In genomic region chr17:29591737-29592624, GRCh38 we compare ENCODE assay signal across 1 cellular context.
A peak's percentile ranks its signal among the peaks of the same experiment; 100 is the strongest.
TF ChIP-seq lines count a peak whose summit lies in the region.

No MANE protein-coding gene starts in this region.

TF ChIP-seq in HepG2, 621 proteins besides CTCF, POLR2A, EP300 and RAD21 (continued from another document and continues in another):
- no peak for TF ChIP-seq ZBTB42 (CRISPR knock-in tag; IDR thresholded peaks at IDR 0.05)
- TF ChIP-seq ZFAT (CRISPR knock-in tag; conservative IDR thresholded peaks at IDR 0.05) = no peak
- no peak for TF ChIP-seq BRF2 (CRISPR knock-in tag; IDR thresholded peaks at IDR 0.05)
- TF ChIP-seq E2F1 (CRISPR knock-in tag; IDR thresholded peaks at IDR 0.05) = no peak
- no peak for TF ChIP-seq ZNF383 (CRISPR knock-in tag; IDR thresholded peaks at IDR 0.05; ENCODE audit: borderline replicate concordance)
- TF ChIP-seq TEF (CRISPR knock-in tag; IDR thresholded peaks at IDR 0.05) = no peak
- TF ChIP-seq NCOA2 (CRISPR knock-in tag; IDR thresholded peaks at IDR 0.05) = peak; percentile 16; the same call in 1 of the 2 replicates
- TF ChIP-seq LBX2 (CRISPR knock-in tag; IDR thresholded peaks at IDR 0.05; ENCODE audit: borderline replicate concordance) = no peak
- TF ChIP-seq ZNF547 (CRISPR knock-in tag; IDR thresholded peaks at IDR 0.05) = peak; percentile 40; the same call in 1 of the 2 replicates
- TF ChIP-seq NCOR1 (IDR thresholded peaks at IDR 0.05; ENCODE audit: borderline replicate concordance, low read length) = no peak
- no peak for TF ChIP-seq SP140L (CRISPR knock-in tag; IDR thresholded peaks at IDR 0.05; ENCODE audit: borderline replicate concordance)
- no peak; the same call in none of the 2 replicates for TF ChIP-seq ZNF234 (CRISPR knock-in tag; conservative IDR thresholded peaks at IDR 0.05)
- TF ChIP-seq SIX4 (CRISPR knock-in tag; IDR thresholded peaks at IDR 0.05) = 0 out of 2 replicates have a peak, but pooled peaks have one; percentile 16
- TF ChIP-seq GTF3A (CRISPR knock-in tag; conservative IDR thresholded peaks at IDR 0.05) = peak; percentile 81; the same call in 1 of the 2 replicates
- TF ChIP-seq NFIB (CRISPR knock-in tag; IDR thresholded peaks at IDR 0.05; ENCODE audit: borderline replicate concordance) = no peak
- no peak for TF ChIP-seq ZNF710 (CRISPR knock-in tag; IDR thresholded peaks at IDR 0.05; ENCODE audit: borderline replicate concordance)
- TF ChIP-seq ZBTB33 (CRISPR knock-in tag; IDR thresholded peaks at IDR 0.05) = 0 out of 2 replicates have a peak, but pooled peaks have one; percentile 58
- TF ChIP-seq REST (IDR thresholded peaks at IDR 0.05; ENCODE audit: borderline replicate concordance in 1 of 2, low read depth in 1 of 2, low read length in 2 of 2) = no peak; a peak in 1 of 4 replicates
- peak; percentile 24 for TF ChIP-seq ZNF143 (CRISPR knock-in tag; IDR thresholded peaks at IDR 0.05)
- TF ChIP-seq PLRG1 (conservative IDR thresholded peaks at IDR 0.05) = no peak
- no peak for TF ChIP-seq SOX13 (IDR thresholded peaks at IDR 0.05)
- TF ChIP-seq SOX13 (CRISPR knock-in tag; conservative IDR thresholded peaks at IDR 0.05 in 1 of 2, IDR thresholded peaks at IDR 0.05 in 1 of 2) = peak in 1 of 2 experiments; percentile 52; a peak in 1 of 4 replicates
- TF ChIP-seq ZNF451 (CRISPR knock-in tag; IDR thresholded peaks at IDR 0.05) = no peak
- no peak for TF ChIP-seq U2AF2 (IDR thresholded peaks at IDR 0.05; ENCODE audit: low read depth, low read length)
- no peak for TF ChIP-seq ZFY (CRISPR knock-in tag; IDR thresholded peaks at IDR 0.05)
- TF ChIP-seq ZFP37 (CRISPR knock-in tag; IDR thresholded peaks at IDR 0.05; ENCODE audit: borderline replicate concordance) = no peak
- TF ChIP-seq MLX (CRISPR knock-in tag; IDR thresholded peaks at IDR 0.05) = no peak
- TF ChIP-seq HNRNPH1 (optimal IDR thresholded peaks at IDR 0.05; ENCODE audit: low read depth, low read length) = no peak
- TF ChIP-seq SNAPC4 (CRISPR knock-in tag; IDR thresholded peaks at IDR 0.05) = no peak
- TF ChIP-seq FOSL1 (CRISPR knock-in tag; IDR thresholded peaks at IDR 0.05; ENCODE audit: borderline replicate concordance) = no peak
- no peak for TF ChIP-seq ZNF460 (CRISPR knock-in tag; IDR thresholded peaks at IDR 0.05; ENCODE audit: borderline replicate concordance)
- no peak for TF ChIP-seq HOXA9 (CRISPR knock-in tag; IDR thresholded peaks at IDR 0.05; ENCODE audit: borderline replicate concordance)
- TF ChIP-seq HBP1 (CRISPR knock-in tag; IDR thresholded peaks at IDR 0.05; ENCODE audit: low read depth) = no peak; the same call in none of the 2 replicates
- peak; percentile 78; the same call in 1 of the 2 replicates for TF ChIP-seq SALL2 (CRISPR knock-in tag; IDR thresholded peaks at IDR 0.05)
- peak; percentile 16; the same call in 1 of the 2 replicates for TF ChIP-seq ZNF121 (CRISPR knock-in tag; IDR thresholded peaks at IDR 0.05)
